1 cellular context compared by ENCODE assay signal in the genomic region with DNA sequence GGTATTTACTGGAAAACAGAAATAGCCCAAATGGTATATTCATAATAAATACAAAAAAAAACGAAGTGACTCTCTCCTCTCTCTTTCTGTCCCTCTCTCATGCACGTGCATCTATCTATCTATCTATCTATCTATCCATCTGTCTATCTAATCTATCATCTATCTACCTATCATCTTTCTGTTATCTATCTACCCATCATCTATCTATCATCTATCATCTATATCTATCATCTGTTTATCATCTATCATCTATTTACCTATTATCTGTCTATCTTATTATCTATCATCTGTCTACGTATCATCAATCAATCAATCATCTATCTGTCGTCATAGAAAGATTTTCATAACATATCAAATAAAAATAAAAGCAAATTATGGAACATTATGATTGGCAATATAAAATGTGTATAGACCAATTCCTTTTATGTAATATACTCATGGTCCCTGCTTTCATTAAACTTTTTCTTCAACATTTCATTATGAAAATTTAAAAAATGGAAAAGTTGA.
A peak's percentile ranks its signal among the peaks of the same experiment; 100 is the strongest.
TF ChIP-seq lines count a peak whose summit lies in the region.

No MANE protein-coding gene starts in this region.

TF ChIP-seq in K562, 482 proteins besides CTCF, POLR2A, EP300 and RAD21 (continued from another document):
- TF ChIP-seq, protein P1, sequence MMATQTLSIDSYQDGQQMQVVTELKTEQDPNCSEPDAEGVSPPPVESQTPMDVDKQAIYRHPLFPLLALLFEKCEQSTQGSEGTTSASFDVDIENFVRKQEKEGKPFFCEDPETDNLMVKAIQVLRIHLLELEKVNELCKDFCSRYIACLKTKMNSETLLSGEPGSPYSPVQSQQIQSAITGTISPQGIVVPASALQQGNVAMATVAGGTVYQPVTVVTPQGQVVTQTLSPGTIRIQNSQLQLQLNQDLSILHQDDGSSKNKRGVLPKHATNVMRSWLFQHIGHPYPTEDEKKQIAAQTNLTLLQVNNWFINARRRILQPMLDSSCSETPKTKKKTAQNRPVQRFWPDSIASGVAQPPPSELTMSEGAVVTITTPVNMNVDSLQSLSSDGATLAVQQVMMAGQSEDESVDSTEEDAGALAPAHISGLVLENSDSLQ (IDR thresholded peaks at IDR 0.05): 0 out of 2 replicates have a peak, but pooled peaks have one; percentile 42
- TF ChIP-seq SUPT5H (IDR thresholded peaks at IDR 0.05): peak; percentile 44; the same call in 1 of the 2 replicates
- TF ChIP-seq, protein P2, sequence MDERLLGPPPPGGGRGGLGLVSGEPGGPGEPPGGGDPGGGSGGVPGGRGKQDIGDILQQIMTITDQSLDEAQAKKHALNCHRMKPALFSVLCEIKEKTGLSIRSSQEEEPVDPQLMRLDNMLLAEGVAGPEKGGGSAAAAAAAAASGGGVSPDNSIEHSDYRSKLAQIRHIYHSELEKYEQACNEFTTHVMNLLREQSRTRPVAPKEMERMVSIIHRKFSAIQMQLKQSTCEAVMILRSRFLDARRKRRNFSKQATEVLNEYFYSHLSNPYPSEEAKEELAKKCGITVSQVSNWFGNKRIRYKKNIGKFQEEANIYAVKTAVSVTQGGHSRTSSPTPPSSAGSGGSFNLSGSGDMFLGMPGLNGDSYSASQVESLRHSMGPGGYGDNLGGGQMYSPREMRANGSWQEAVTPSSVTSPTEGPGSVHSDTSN (CRISPR knock-in tag; IDR thresholded peaks at IDR 0.05; ENCODE audit: low read depth): no peak
- TF ChIP-seq, protein P2 (tag; conservative IDR thresholded peaks at IDR 0.05; ENCODE audit: low read depth): peak; percentile 78; the same call in 1 of the 2 replicates
- TF ChIP-seq POLR2G (IDR thresholded peaks at IDR 0.05; ENCODE audit: low read depth, low read length): 0 out of 2 replicates have a peak, but pooled peaks have one; percentile 17
- TF ChIP-seq, protein P3, sequence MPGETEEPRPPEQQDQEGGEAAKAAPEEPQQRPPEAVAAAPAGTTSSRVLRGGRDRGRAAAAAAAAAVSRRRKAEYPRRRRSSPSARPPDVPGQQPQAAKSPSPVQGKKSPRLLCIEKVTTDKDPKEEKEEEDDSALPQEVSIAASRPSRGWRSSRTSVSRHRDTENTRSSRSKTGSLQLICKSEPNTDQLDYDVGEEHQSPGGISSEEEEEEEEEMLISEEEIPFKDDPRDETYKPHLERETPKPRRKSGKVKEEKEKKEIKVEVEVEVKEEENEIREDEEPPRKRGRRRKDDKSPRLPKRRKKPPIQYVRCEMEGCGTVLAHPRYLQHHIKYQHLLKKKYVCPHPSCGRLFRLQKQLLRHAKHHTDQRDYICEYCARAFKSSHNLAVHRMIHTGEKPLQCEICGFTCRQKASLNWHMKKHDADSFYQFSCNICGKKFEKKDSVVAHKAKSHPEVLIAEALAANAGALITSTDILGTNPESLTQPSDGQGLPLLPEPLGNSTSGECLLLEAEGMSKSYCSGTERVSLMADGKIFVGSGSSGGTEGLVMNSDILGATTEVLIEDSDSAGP (CRISPR knock-in tag; IDR thresholded peaks at IDR 0.05): no peak
- TF ChIP-seq BCOR (IDR thresholded peaks at IDR 0.05): peak; percentile 60; the same call in 1 of the 2 replicates
- peak; percentile 72; the same call in 1 of the 2 replicates for TF ChIP-seq ZEB2 (IDR thresholded peaks at IDR 0.05)
- no peak for TF ChIP-seq ZNF184 (CRISPR knock-in tag; IDR thresholded peaks at IDR 0.05)
- TF ChIP-seq, protein P4, sequence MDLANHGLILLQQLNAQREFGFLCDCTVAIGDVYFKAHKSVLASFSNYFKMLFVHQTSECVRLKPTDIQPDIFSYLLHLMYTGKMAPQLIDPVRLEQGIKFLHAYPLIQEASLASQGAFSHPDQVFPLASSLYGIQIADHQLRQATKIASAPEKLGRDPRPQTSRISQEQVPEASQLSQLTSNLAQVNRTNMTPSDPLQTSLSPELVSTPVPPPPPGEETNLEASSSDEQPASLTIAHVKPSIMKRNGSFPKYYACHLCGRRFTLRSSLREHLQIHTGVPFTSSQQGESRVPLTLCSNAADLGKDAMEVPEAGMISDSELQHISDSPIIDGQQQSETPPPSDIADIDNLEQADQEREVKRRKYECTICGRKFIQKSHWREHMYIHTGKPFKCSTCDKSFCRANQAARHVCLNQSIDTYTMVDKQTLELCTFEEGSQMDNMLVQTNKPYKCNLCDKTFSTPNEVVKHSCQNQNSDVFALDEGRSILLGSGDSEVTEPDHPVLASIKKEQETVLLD (IDR thresholded peaks at IDR 0.05): peak; percentile 90
- TF ChIP-seq, protein P5, sequence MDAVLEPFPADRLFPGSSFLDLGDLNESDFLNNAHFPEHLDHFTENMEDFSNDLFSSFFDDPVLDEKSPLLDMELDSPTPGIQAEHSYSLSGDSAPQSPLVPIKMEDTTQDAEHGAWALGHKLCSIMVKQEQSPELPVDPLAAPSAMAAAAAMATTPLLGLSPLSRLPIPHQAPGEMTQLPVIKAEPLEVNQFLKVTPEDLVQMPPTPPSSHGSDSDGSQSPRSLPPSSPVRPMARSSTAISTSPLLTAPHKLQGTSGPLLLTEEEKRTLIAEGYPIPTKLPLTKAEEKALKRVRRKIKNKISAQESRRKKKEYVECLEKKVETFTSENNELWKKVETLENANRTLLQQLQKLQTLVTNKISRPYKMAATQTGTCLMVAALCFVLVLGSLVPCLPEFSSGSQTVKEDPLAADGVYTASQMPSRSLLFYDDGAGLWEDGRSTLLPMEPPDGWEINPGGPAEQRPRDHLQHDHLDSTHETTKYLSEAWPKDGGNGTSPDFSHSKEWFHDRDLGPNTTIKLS (IDR thresholded peaks at IDR 0.05; ENCODE audit: borderline replicate concordance, low read depth): no peak
- TF ChIP-seq ARID1B (IDR thresholded peaks at IDR 0.05): peak; percentile 17; the same call in 1 of the 2 replicates
- TF ChIP-seq, protein P6, sequence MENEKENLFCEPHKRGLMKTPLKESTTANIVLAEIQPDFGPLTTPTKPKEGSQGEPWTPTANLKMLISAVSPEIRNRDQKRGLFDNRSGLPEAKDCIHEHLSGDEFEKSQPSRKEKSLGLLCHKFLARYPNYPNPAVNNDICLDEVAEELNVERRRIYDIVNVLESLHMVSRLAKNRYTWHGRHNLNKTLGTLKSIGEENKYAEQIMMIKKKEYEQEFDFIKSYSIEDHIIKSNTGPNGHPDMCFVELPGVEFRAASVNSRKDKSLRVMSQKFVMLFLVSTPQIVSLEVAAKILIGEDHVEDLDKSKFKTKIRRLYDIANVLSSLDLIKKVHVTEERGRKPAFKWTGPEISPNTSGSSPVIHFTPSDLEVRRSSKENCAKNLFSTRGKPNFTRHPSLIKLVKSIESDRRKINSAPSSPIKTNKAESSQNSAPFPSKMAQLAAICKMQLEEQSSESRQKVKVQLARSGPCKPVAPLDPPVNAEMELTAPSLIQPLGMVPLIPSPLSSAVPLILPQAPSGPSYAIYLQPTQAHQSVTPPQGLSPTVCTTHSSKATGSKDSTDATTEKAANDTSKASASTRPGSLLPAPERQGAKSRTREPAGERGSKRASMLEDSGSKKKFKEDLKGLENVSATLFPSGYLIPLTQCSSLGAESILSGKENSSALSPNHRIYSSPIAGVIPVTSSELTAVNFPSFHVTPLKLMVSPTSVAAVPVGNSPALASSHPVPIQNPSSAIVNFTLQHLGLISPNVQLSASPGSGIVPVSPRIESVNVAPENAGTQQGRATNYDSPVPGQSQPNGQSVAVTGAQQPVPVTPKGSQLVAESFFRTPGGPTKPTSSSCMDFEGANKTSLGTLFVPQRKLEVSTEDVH (IDR thresholded peaks at IDR 0.05; ENCODE audit: low read depth, partially characterized antibody): no peak
